Comparison of ENCODE assay signal across 14 cellular contexts in the genomic region with DNA sequence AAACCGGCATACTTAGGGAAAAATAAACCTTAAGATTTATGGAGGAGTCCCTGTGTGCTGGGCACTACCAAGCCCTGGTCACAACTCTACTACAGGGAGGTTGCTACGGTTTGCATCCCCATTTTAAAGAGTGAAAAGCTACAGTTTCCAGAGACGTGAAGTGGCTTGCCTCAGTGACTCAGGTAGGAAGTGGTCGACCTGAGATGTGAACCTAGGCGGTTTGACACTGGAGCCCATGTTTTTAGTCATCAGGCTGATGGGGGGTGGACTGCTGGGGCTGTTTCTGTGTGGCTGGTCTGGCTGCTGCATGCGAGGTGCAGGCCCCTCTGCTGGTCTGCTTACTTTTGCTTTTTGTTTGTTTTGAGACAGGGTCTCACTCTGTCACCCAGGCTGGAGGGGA. TPM values are rescaled to one million over a fixed set of nuclear protein-coding genes. Genes with fewer than 3 reads are reported as not detected.
DNase-seq lines count a peak whose midpoint lies in the region; ATAC-seq lines count a peak whose summit lies in the region.
"Had no signal": no experiment of that assay in that cellular context is flagged by ENCODE, and none has a peak within 500 bp of the region (broad histone marks: within the 10 kb centered on the region; RNA-seq: fewer than 3 reads in every experiment).

No MANE protein-coding gene starts in this region.

- ATAC-seq in GM18502 (IDR thresholded peaks at IDR 0.05; ENCODE audit: poor library complexity, unreplicated experiment) (peak; percentile 69), HG02852 (IDR thresholded peaks at IDR 0.05; ENCODE audit: unreplicated experiment) (no peak)
- ATAC-seq: K562, left lobe of liver, WTC11 had no signal

- no peaks in the 10 kb centered on the region for H3K27me3 Mint-ChIP-seq in activated T-helper 2 cell treated with anti-CD3 and anti-CD28 coated beads, Interferon-gamma antibody, Interleukin-2, Interleukin-4, amounts not matched to agents 10 μg/mL and 5 μg/mL and 100 μg/mL, durations not matched to agents 14 hours and 24 hours and 36 hours (ENCODE audit: low read depth)

- H3K9me3 Mint-ChIP-seq in activated T-helper 2 cell treated with anti-CD3 and anti-CD28 coated beads, Interferon-gamma antibody, Interleukin-2, Interleukin-4, amounts not matched to agents 10 μg/mL and 5 μg/mL and 100 μg/mL, durations not matched to agents 14 hours and 24 hours and 36 hours = peaks cover 5% of the 10 kb centered on the region

- H3K27ac Mint-ChIP-seq in activated T-helper 2 cell treated with anti-CD3 and anti-CD28 coated beads, Interferon-gamma antibody, Interleukin-2, Interleukin-4, amounts not matched to agents 10 μg/mL and 5 μg/mL and 100 μg/mL, durations not matched to agents 14 hours and 24 hours and 36 hours = peak overlapping the region; percentile 77
- H3K27ac Mint-ChIP-seq: WTC11 had no signal

- H3K4me3 Mint-ChIP-seq in activated T-helper 2 cell treated with anti-CD3 and anti-CD28 coated beads, Interferon-gamma antibody, Interleukin-2, Interleukin-4, amounts not matched to agents 10 μg/mL and 5 μg/mL and 100 μg/mL, durations not matched to agents 14 hours and 24 hours and 36 hours (ENCODE audit: low read depth) = peak overlapping the region; percentile 55
- H3K4me3 Mint-ChIP-seq: WTC11 had no signal

- DNase-seq in Jurkat, Clone E6-1 (ENCODE audit: low read depth, low spot score) = peak; percentile 28
- peak; percentile 63 for DNase-seq in activated T-helper 2 cell treated with anti-CD3 and anti-CD28 coated beads, Interferon-gamma antibody, Interleukin-2, Interleukin-4, amounts not matched to agents 10 μg/mL and 5 μg/mL and 100 μg/mL, durations not matched to agents 14 hours and 24 hours and 36 hours (ENCODE audit: low spot score)
- peak; percentile 22 for DNase-seq in stimulated activated CD4-positive, alpha-beta T cell treated with anti-CD3 and anti-CD28 coated beads, Interleukin-4, amount 100 ng/mL, for 1 hour
- DNase-seq in GOT3 (lab: John Stamatoyannopoulos, UW) (no peak), NCI-H345 (lab: John Stamatoyannopoulos, UW) (no peak), NCI-H226 (no peak)
- DNase-seq: C1 segment of cervical spinal cord; central memory CD4-positive, alpha-beta T cell; nucleus accumbens had no signal

- intact Hi-C loops in activated T-helper 2 cell treated with anti-CD3 and anti-CD28 coated beads, Interferon-gamma antibody, Interleukin-2, Interleukin-4, amounts not matched to agents 10 μg/mL and 5 μg/mL and 100 μg/mL, durations not matched to agents 14 hours and 24 hours and 36 hours (cut with micrococcal nuclease) = loop anchor here (2.0 to 10.0 kb wide), 3 partner anchors 21 to 157 kb away; a partner anchor contains a TSS

- no peak overlapping the region for H3K4me3 ChIP-seq in Jurkat, Clone E6-1 (ENCODE audit: low read length)
- H3K4me3 ChIP-seq: K562 had no signal

- H3K4me1 Mint-ChIP-seq in activated T-helper 2 cell treated with anti-CD3 and anti-CD28 coated beads, Interferon-gamma antibody, Interleukin-2, Interleukin-4, amounts not matched to agents 10 μg/mL and 5 μg/mL and 100 μg/mL, durations not matched to agents 14 hours and 24 hours and 36 hours (ENCODE audit: low read depth) = peaks cover 54% of the 10 kb centered on the region
- H3K4me1 Mint-ChIP-seq: WTC11 had no signal

- H3K36me3 Mint-ChIP-seq in activated T-helper 2 cell treated with anti-CD3 and anti-CD28 coated beads, Interferon-gamma antibody, Interleukin-2, Interleukin-4, amounts not matched to agents 10 μg/mL and 5 μg/mL and 100 μg/mL, durations not matched to agents 14 hours and 24 hours and 36 hours (ENCODE audit: low read depth) = peaks cover 5% of the 10 kb centered on the region
- H3K36me3 Mint-ChIP-seq: WTC11 had no signal

RNA-seq across cellular contexts. Expression of a gene that starts 6.6 kb away (rescaled TPM):
- not detected for polyA plus RNA-seq in Jurkat, Clone E6-1 (2012; ENCODE audit: insufficient read depth, insufficient read length)
- not detected in 2 replicates for total RNA-seq in activated T-helper 2 cell treated with anti-CD3 and anti-CD28 coated beads, Interferon-gamma antibody, Interleukin-2, Interleukin-4, amounts not matched to agents 10 μg/mL and 5 μg/mL and 100 μg/mL, durations not matched to agents 14 hours and 24 hours and 36 hours
- total RNA-seq: K562, WTC11 had no signal
- polyA plus RNA-seq: K562 had no signal

RNA-seq across cellular contexts. Expression of a gene that starts 21.0 kb away (rescaled TPM):
- polyA plus RNA-seq in Jurkat, Clone E6-1 (2012; ENCODE audit: insufficient read depth, insufficient read length) = not detected
- total RNA-seq in activated T-helper 2 cell treated with anti-CD3 and anti-CD28 coated beads, Interferon-gamma antibody, Interleukin-2, Interleukin-4, amounts not matched to agents 10 μg/mL and 5 μg/mL and 100 μg/mL, durations not matched to agents 14 hours and 24 hours and 36 hours = 0.27 and 0.41 TPM in 2 replicates
- total RNA-seq: K562 had no signal

RNA-seq across cellular contexts. Expression of a gene that starts 28.5 kb away (rescaled TPM):
- polyA plus RNA-seq in Jurkat, Clone E6-1 (2012; ENCODE audit: insufficient read depth, insufficient read length) = not detected
- total RNA-seq in activated T-helper 2 cell treated with anti-CD3 and anti-CD28 coated beads, Interferon-gamma antibody, Interleukin-2, Interleukin-4, amounts not matched to agents 10 μg/mL and 5 μg/mL and 100 μg/mL, durations not matched to agents 14 hours and 24 hours and 36 hours = 0.18 and 0.21 TPM in 2 replicates
- total RNA-seq: K562, WTC11 had no signal
- polyA plus RNA-seq: K562 had no signal

RNA-seq across cellular contexts. Expression of a gene that starts 37.7 kb away (rescaled TPM):
- polyA plus RNA-seq in Jurkat, Clone E6-1 (2012; ENCODE audit: insufficient read depth, insufficient read length) = 8.5 TPM
- 10.5 and 10.6 TPM in 2 replicates for total RNA-seq in activated T-helper 2 cell treated with anti-CD3 and anti-CD28 coated beads, Interferon-gamma antibody, Interleukin-2, Interleukin-4, amounts not matched to agents 10 μg/mL and 5 μg/mL and 100 μg/mL, durations not matched to agents 14 hours and 24 hours and 36 hours

RNA-seq across cellular contexts. Expression of a gene that starts 50.4 kb away (rescaled TPM):
- not detected for polyA plus RNA-seq in Jurkat, Clone E6-1 (2012; ENCODE audit: insufficient read depth, insufficient read length)
- 1.2 and 1.7 TPM in 2 replicates for total RNA-seq in activated T-helper 2 cell treated with anti-CD3 and anti-CD28 coated beads, Interferon-gamma antibody, Interleukin-2, Interleukin-4, amounts not matched to agents 10 μg/mL and 5 μg/mL and 100 μg/mL, durations not matched to agents 14 hours and 24 hours and 36 hours

Comparison
In these comparisons a context has a peak if more than half of its experiments do, and no peak if none do; other contexts are left out.
1. DNase-seq: peak in Jurkat, Clone E6-1 (single experiment), activated T-helper 2 cell treated with anti-CD3 and anti-CD28 coated beads, Interferon-gamma antibody, Interleukin-2, Interleukin-4, amounts not matched to agents 10 μg/mL and 5 μg/mL and 100 μg/mL, durations not matched to agents 14 hours and 24 hours and 36 hours (single experiment) and stimulated activated CD4-positive, alpha-beta T cell treated with anti-CD3 and anti-CD28 coated beads, Interleukin-4, amount 100 ng/mL, for 1 hour (single experiment); none in GOT3 (single experiment), NCI-H345 (single experiment) and NCI-H226 (single experiment).